ENCODE assay signal across 8 cellular contexts in genomic region chr2:165573534-165574461, GRCh38.
DNase-seq lines count a peak whose midpoint lies in the region; ATAC-seq and TF ChIP-seq lines count a peak whose summit lies in the region.

No MANE protein-coding gene starts in this region.

- H3K4me1 ChIP-seq in heart right ventricle (peaks cover 0 to 32% (median 9%) of the 10 kb centered on the region in 9 donors), ovary (ENCODE audit: insufficient read depth) (no peaks in the 10 kb centered on the region)

- 29% methylated on average over 17 of the region's 17 CpGs for WGBS in heart right ventricle, 2 donors
- WGBS in ovary, 3 donors: 9 to 21% (median 9%) methylated on average over 17 of the region's 17 CpGs

- H3K27me3 ChIP-seq in heart right ventricle (no peaks in the 10 kb centered on the region), ovary (no peaks in the 10 kb centered on the region)

- H3K9me3 ChIP-seq in heart right ventricle (no peaks in the 10 kb centered on the region), ovary (no peaks in the 10 kb centered on the region)

- POLR2A ChIA-PET in RWPE1 (lab: Yijun Ruan, JAX; ENCODE audit: low non-redundant PET): no interaction called here

- peak overlapping the region; percentile 19 to 58 (median 50) for H3K4me3 ChIP-seq in heart right ventricle
- H3K4me3 ChIP-seq in ovary: peak overlapping the region; percentile 33

- H3K36me3 ChIP-seq in heart right ventricle (no peaks in the 10 kb centered on the region), ovary (no peaks in the 10 kb centered on the region)

- CTCF ChIA-PET in RWPE1 (lab: Yijun Ruan, JAX): no interaction called here

- ATAC-seq in SK-N-SH treated with all-trans-retinoic acid at 6 μM for 48 hours: peak; percentile 95
- ATAC-seq in heart right ventricle: peak; percentile 82 to 94 (median 87)
- ATAC-seq in GM18511 (IDR thresholded peaks at IDR 0.05; ENCODE audit: unreplicated experiment): no peak
- ATAC-seq in HG02938 (IDR thresholded peaks at IDR 0.05; ENCODE audit: unreplicated experiment): no peak

- no peak for TF ChIP-seq EP300 in ovary (IDR thresholded peaks at IDR 0.05)

- intact Hi-C loops in heart right ventricle (cut with DNase I) (loop anchor here in 2 of 10 donors (10.0 kb wide), 2 partner anchors 99 to 111 kb away; no protein-coding TSS in a partner anchor), ovary (cut with DNase I) (no loop called here)

- DNase-seq in NCI-H1048 (lab: John Stamatoyannopoulos, UW): peak; percentile 51
- peak; percentile 17 to 40 for DNase-seq in heart right ventricle
- peak; percentile 65 to 75 (median 73) for DNase-seq in ovary
- no peak for DNase-seq in COLO829 (ENCODE audit: low spot score)
- no peak for DNase-seq in RWPE1 (ENCODE audit: low spot score)

- no peak for TF ChIP-seq CTCF in heart right ventricle (IDR thresholded peaks at IDR 0.05)
- no peak for TF ChIP-seq CTCF in ovary (IDR thresholded peaks at IDR 0.05)
- no peak for TF ChIP-seq CTCF in RWPE1 (conservative IDR thresholded peaks at IDR 0.05; ENCODE audit: low read depth)

- TF ChIP-seq POLR2A in ovary (IDR thresholded peaks at IDR 0.05): no peak

- H3K27ac ChIP-seq in heart right ventricle (peak overlapping the region in 7 of 10 donors; percentile 9 to 46 (median 22)), ovary (peak overlapping the region in 1 of 2 donors; percentile 38), RWPE1 (no peak overlapping the region)

TF ChIP-seq in SK-N-SH treated with all-trans-retinoic acid at 6 μM for 48 hours, 23 proteins besides CTCF, POLR2A, EP300 and RAD21:
- TF ChIP-seq ESRRG (CRISPR knock-in tag; IDR thresholded peaks at IDR 0.05) (no peak), TOX (CRISPR knock-in tag; IDR thresholded peaks at IDR 0.05; ENCODE audit: borderline replicate concordance) (no peak), TSHZ2 (CRISPR knock-in tag; IDR thresholded peaks at IDR 0.05) (no peak), ZFP30 (CRISPR knock-in tag; IDR thresholded peaks at IDR 0.05) (no peak), PATZ1 (CRISPR knock-in tag; IDR thresholded peaks at IDR 0.05; ENCODE audit: borderline replicate concordance) (no peak), ARNTL (CRISPR knock-in tag; IDR thresholded peaks at IDR 0.05; ENCODE audit: borderline replicate concordance, low read depth) (no peak), TCF4 (CRISPR knock-in tag; IDR thresholded peaks at IDR 0.05; ENCODE audit: borderline replicate concordance) (no peak), ZFP3 (CRISPR knock-in tag; IDR thresholded peaks at IDR 0.05) (no peak), OSR1 (CRISPR knock-in tag; IDR thresholded peaks at IDR 0.05) (no peak), CSDC2 (CRISPR knock-in tag; IDR thresholded peaks at IDR 0.05) (no peak), CREB5 (CRISPR knock-in tag; IDR thresholded peaks at IDR 0.05; ENCODE audit: low read depth) (no peak)

Comparison
In these comparisons a context has a peak if more than half of its experiments do, and no peak if none do; other contexts are left out.
1. DNase-seq: peak in NCI-H1048 (single experiment), heart right ventricle (2 of 2) and ovary (5 of 5); none in COLO829 (single experiment) and RWPE1 (single experiment).
2. ATAC-seq: peak in SK-N-SH treated with all-trans-retinoic acid at 6 μM for 48 hours (single experiment) and heart right ventricle (8 of 8); none in GM18511 (single experiment) and HG02938 (single experiment).